ENCODE assay signal across 1 cellular context in genomic region chr9:20725675-20726074, GRCh38.
TF ChIP-seq lines count a peak whose summit lies in the region.

No MANE protein-coding gene starts in this region.

TF ChIP-seq in WTC11, 78 proteins besides CTCF, POLR2A, EP300 and RAD21 (continued from another document):
- TF ChIP-seq IRF1 (CRISPR knock-in tag; IDR thresholded peaks at IDR 0.05) (no peak), ESRRA (CRISPR knock-in tag; IDR thresholded peaks at IDR 0.05; ENCODE audit: borderline replicate concordance) (no peak)
